ENCODE assay signal across 23 cellular contexts in the genomic region with DNA sequence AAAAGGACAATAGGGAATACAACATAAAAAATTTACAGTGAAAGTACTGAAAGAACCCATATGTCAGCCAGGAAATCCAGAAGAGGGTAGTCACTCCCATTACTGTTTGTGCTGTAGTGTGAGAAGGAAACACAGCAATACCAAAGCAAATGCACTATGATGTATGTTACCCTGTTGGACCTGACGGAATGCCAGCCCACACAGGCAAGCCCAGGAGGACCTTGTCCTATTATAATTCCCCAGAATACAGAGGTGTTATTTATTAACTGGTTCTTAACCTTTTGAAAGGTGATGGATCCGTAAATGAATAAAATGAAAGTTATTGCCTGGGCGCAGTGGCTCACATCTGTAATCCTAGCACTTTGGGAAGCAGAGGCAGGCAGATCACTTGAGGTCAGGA.
"Had no signal": no experiment of that assay in that cellular context is flagged by ENCODE, and none has a peak within 500 bp of the region (broad histone marks: within the 10 kb centered on the region; RNA-seq: fewer than 3 reads in every experiment).

No MANE protein-coding gene starts in this region.

- H3K4me3 ChIP-seq: lung, ovary, stomach, testis, thyroid gland, transverse colon, upper lobe of left lung, vagina had no signal

- H3K27ac ChIP-seq: ovary, stomach, testis, thyroid gland, transverse colon, upper lobe of left lung, vagina had no signal

- H3K4me1 ChIP-seq: stomach, testis, thyroid gland, transverse colon, upper lobe of left lung, vagina had no signal

- H3K27me3 ChIP-seq: ovary, stomach, testis, thyroid gland, transverse colon, upper lobe of left lung, vagina had no signal

- H3K36me3 ChIP-seq: ovary, stomach, thyroid gland, transverse colon, upper lobe of left lung, vagina had no signal

- DNase-seq: head of caudate nucleus; hypothalamus; immature natural killer cell; kidney; left colon; mesendoderm; naive thymus-derived CD4-positive, alpha-beta T cell; ovary; retina; right cardiac atrium; stimulated activated CD4-positive, alpha-beta T cell treated with anti-CD3 and anti-CD28 coated beads, Interleukin-12 subunit alpha, Interleukin-12 subunit beta, amount 100 ng/mL, for 4 hours; stimulated activated CD4-positive, alpha-beta T cell treated with anti-CD3 and anti-CD28 coated beads, Interleukin-15, amount 100 ng/mL, for 24 hours; stimulated activated CD4-positive, alpha-beta T cell treated with anti-CD3 and anti-CD28 coated beads, Interleukin-2, amount 100 ng/mL, for 24 hours; stimulated activated CD4-positive, alpha-beta T cell treated with anti-CD3 and anti-CD28 coated beads, Interleukin-4, amount 100 ng/mL, for 1 hour; stimulated activated naive B cell treated with anti-CD40 and anti-IgM and Interleukin-4, amounts not matched to agents 10 μg/mL and 1 μg/mL and 100 μg/mL, for 72 hours; stimulated activated naive CD8-positive, alpha-beta T cell treated with anti-CD3 and anti-CD28 coated beads, Interleukin-15, Interleukin-2, amounts not matched to agents 100 U/mL and 50 U/mL, for 24 hours; stomach; testis; thyroid gland; transverse colon; upper lobe of left lung had no signal

- H3K9me3 ChIP-seq: ovary, stomach, testis, thyroid gland, transverse colon, upper lobe of left lung, vagina had no signal
